Comparison of ENCODE assay signal across 1 cellular context in genomic region chr2:78162202-78162601, GRCh38.
A peak's percentile ranks its signal among the peaks of the same experiment; 100 is the strongest.
TF ChIP-seq lines count a peak whose summit lies in the region.

No MANE protein-coding gene starts in this region.

TF ChIP-seq in HepG2, 621 proteins besides CTCF, POLR2A, EP300 and RAD21 (continued from another document and continues in another):
- TF ChIP-seq MLXIP (CRISPR knock-in tag; IDR thresholded peaks at IDR 0.05; ENCODE audit: borderline replicate concordance), result no peak
- TF ChIP-seq, protein P1, sequence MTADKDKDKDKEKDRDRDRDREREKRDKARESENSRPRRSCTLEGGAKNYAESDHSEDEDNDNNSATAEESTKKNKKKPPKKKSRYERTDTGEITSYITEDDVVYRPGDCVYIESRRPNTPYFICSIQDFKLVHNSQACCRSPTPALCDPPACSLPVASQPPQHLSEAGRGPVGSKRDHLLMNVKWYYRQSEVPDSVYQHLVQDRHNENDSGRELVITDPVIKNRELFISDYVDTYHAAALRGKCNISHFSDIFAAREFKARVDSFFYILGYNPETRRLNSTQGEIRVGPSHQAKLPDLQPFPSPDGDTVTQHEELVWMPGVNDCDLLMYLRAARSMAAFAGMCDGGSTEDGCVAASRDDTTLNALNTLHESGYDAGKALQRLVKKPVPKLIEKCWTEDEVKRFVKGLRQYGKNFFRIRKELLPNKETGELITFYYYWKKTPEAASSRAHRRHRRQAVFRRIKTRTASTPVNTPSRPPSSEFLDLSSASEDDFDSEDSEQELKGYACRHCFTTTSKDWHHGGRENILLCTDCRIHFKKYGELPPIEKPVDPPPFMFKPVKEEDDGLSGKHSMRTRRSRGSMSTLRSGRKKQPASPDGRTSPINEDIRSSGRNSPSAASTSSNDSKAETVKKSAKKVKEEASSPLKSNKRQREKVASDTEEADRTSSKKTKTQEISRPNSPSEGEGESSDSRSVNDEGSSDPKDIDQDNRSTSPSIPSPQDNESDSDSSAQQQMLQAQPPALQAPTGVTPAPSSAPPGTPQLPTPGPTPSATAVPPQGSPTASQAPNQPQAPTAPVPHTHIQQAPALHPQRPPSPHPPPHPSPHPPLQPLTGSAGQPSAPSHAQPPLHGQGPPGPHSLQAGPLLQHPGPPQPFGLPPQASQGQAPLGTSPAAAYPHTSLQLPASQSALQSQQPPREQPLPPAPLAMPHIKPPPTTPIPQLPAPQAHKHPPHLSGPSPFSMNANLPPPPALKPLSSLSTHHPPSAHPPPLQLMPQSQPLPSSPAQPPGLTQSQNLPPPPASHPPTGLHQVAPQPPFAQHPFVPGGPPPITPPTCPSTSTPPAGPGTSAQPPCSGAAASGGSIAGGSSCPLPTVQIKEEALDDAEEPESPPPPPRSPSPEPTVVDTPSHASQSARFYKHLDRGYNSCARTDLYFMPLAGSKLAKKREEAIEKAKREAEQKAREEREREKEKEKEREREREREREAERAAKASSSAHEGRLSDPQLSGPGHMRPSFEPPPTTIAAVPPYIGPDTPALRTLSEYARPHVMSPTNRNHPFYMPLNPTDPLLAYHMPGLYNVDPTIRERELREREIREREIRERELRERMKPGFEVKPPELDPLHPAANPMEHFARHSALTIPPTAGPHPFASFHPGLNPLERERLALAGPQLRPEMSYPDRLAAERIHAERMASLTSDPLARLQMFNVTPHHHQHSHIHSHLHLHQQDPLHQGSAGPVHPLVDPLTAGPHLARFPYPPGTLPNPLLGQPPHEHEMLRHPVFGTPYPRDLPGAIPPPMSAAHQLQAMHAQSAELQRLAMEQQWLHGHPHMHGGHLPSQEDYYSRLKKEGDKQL (CRISPR knock-in tag; IDR thresholded peaks at IDR 0.05; ENCODE audit: low read depth), result peak; percentile 99
- TF ChIP-seq U2AF2 (IDR thresholded peaks at IDR 0.05; ENCODE audit: low read depth, low read length), result no peak
- peak; percentile 76; the same call in 1 of the 2 replicates for TF ChIP-seq TGIF2 (CRISPR knock-in tag; IDR thresholded peaks at IDR 0.05)
- TF ChIP-seq, protein P2, sequence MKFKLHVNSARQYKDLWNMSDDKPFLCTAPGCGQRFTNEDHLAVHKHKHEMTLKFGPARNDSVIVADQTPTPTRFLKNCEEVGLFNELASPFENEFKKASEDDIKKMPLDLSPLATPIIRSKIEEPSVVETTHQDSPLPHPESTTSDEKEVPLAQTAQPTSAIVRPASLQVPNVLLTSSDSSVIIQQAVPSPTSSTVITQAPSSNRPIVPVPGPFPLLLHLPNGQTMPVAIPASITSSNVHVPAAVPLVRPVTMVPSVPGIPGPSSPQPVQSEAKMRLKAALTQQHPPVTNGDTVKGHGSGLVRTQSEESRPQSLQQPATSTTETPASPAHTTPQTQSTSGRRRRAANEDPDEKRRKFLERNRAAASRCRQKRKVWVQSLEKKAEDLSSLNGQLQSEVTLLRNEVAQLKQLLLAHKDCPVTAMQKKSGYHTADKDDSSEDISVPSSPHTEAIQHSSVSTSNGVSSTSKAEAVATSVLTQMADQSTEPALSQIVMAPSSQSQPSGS (CRISPR knock-in tag; IDR thresholded peaks at IDR 0.05), result peak; percentile 92
- TF ChIP-seq ZNF709 (CRISPR knock-in tag; IDR thresholded peaks at IDR 0.05), result no peak
- TF ChIP-seq THYN1 (CRISPR knock-in tag; IDR thresholded peaks at IDR 0.05; ENCODE audit: borderline replicate concordance, low read depth), result no peak
- TF ChIP-seq NR2F6 (IDR thresholded peaks at IDR 0.05), result peak; percentile 99
- peak; percentile 91 for TF ChIP-seq NR2F6 (CRISPR knock-in tag; IDR thresholded peaks at IDR 0.05)
- TF ChIP-seq ZNF33A (CRISPR knock-in tag; IDR thresholded peaks at IDR 0.05; ENCODE audit: borderline replicate concordance), result no peak
- no peak for TF ChIP-seq E2F2 (CRISPR knock-in tag; IDR thresholded peaks at IDR 0.05; ENCODE audit: borderline replicate concordance)
- peak; percentile 90 for TF ChIP-seq ZNF12 (CRISPR knock-in tag; IDR thresholded peaks at IDR 0.05)
- peak; percentile 71; the same call in 1 of the 2 replicates for TF ChIP-seq ZNF792 (CRISPR knock-in tag; IDR thresholded peaks at IDR 0.05)
- peak; percentile 92 for TF ChIP-seq ATF7 (IDR thresholded peaks at IDR 0.05)
- TF ChIP-seq ATF7 (CRISPR knock-in tag; IDR thresholded peaks at IDR 0.05), result peak; percentile 63; the same call in 1 of the 2 replicates
- no peak for TF ChIP-seq E2F1 (CRISPR knock-in tag; IDR thresholded peaks at IDR 0.05)
- peak; percentile 68; the same call in 1 of the 2 replicates for TF ChIP-seq MIER3 (CRISPR knock-in tag; IDR thresholded peaks at IDR 0.05; ENCODE audit: borderline replicate concordance)
- 0 out of 2 replicates have a peak, but pooled peaks have one; percentile 25 for TF ChIP-seq KDM3A (CRISPR knock-in tag; IDR thresholded peaks at IDR 0.05; ENCODE audit: low read depth)
- TF ChIP-seq, protein P3, sequence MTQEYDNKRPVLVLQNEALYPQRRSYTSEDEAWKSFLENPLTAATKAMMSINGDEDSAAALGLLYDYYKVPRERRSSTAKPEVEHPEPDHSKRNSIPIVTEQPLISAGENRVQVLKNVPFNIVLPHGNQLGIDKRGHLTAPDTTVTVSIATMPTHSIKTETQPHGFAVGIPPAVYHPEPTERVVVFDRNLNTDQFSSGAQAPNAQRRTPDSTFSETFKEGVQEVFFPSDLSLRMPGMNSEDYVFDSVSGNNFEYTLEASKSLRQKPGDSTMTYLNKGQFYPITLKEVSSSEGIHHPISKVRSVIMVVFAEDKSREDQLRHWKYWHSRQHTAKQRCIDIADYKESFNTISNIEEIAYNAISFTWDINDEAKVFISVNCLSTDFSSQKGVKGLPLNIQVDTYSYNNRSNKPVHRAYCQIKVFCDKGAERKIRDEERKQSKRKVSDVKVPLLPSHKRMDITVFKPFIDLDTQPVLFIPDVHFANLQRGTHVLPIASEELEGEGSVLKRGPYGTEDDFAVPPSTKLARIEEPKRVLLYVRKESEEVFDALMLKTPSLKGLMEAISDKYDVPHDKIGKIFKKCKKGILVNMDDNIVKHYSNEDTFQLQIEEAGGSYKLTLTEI (CRISPR knock-in tag; conservative IDR thresholded peaks at IDR 0.05), result no peak
- peak; percentile 82; the same call in 1 of the 2 replicates for TF ChIP-seq ZSCAN5A (CRISPR knock-in tag; IDR thresholded peaks at IDR 0.05; ENCODE audit: borderline replicate concordance)
- TF ChIP-seq, protein P4, sequence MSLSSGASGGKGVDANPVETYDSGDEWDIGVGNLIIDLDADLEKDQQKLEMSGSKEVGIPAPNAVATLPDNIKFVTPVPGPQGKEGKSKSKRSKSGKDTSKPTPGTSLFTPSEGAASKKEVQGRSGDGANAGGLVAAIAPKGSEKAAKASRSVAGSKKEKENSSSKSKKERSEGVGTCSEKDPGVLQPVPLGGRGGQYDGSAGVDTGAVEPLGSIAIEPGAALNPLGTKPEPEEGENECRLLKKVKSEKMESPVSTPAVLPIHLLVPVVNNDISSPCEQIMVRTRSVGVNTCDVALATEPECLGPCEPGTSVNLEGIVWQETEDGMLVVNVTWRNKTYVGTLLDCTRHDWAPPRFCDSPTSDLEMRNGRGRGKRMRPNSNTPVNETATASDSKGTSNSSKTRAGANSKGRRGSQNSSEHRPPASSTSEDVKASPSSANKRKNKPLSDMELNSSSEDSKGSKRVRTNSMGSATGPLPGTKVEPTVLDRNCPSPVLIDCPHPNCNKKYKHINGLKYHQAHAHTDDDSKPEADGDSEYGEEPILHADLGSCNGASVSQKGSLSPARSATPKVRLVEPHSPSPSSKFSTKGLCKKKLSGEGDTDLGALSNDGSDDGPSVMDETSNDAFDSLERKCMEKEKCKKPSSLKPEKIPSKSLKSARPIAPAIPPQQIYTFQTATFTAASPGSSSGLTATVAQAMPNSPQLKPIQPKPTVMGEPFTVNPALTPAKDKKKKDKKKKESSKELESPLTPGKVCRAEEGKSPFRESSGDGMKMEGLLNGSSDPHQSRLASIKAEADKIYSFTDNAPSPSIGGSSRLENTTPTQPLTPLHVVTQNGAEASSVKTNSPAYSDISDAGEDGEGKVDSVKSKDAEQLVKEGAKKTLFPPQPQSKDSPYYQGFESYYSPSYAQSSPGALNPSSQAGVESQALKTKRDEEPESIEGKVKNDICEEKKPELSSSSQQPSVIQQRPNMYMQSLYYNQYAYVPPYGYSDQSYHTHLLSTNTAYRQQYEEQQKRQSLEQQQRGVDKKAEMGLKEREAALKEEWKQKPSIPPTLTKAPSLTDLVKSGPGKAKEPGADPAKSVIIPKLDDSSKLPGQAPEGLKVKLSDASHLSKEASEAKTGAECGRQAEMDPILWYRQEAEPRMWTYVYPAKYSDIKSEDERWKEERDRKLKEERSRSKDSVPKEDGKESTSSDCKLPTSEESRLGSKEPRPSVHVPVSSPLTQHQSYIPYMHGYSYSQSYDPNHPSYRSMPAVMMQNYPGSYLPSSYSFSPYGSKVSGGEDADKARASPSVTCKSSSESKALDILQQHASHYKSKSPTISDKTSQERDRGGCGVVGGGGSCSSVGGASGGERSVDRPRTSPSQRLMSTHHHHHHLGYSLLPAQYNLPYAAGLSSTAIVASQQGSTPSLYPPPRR (CRISPR knock-in tag; IDR thresholded peaks at IDR 0.05; ENCODE audit: borderline replicate concordance), result peak; percentile 100
- TF ChIP-seq ZBTB20 (CRISPR knock-in tag; IDR thresholded peaks at IDR 0.05; ENCODE audit: borderline replicate concordance, low read depth), result no peak
- no peak for TF ChIP-seq IRF9 (CRISPR knock-in tag; IDR thresholded peaks at IDR 0.05; ENCODE audit: borderline replicate concordance)
- no peak for TF ChIP-seq IKZF1 (IDR thresholded peaks at IDR 0.05)
- no peak for TF ChIP-seq KMT2B (CRISPR knock-in tag; IDR thresholded peaks at IDR 0.05)
- TF ChIP-seq SOX6 (IDR thresholded peaks at IDR 0.05), result no peak
- peak; percentile 98 for TF ChIP-seq SOX6 (CRISPR knock-in tag; IDR thresholded peaks at IDR 0.05)
- 0 out of 2 replicates have a peak, but pooled peaks have one; percentile 35 for TF ChIP-seq BRCA1 (CRISPR knock-in tag; IDR thresholded peaks at IDR 0.05)
- no peak for TF ChIP-seq AKAP8 (CRISPR knock-in tag; IDR thresholded peaks at IDR 0.05)
- TF ChIP-seq KAT2B (IDR thresholded peaks at IDR 0.05; ENCODE audit: borderline replicate concordance, low read depth, low read length), result peak; percentile 50; the same call in 1 of the 2 replicates
- TF ChIP-seq RFX1 (IDR thresholded peaks at IDR 0.05), result no peak
- TF ChIP-seq MEF2D (CRISPR knock-in tag; IDR thresholded peaks at IDR 0.05), result peak; percentile 66; the same call in 1 of the 2 replicates
- no peak for TF ChIP-seq SP4 (CRISPR knock-in tag; IDR thresholded peaks at IDR 0.05)
